Comparison of ENCODE assay signal across 1 cellular context in the genomic region with DNA sequence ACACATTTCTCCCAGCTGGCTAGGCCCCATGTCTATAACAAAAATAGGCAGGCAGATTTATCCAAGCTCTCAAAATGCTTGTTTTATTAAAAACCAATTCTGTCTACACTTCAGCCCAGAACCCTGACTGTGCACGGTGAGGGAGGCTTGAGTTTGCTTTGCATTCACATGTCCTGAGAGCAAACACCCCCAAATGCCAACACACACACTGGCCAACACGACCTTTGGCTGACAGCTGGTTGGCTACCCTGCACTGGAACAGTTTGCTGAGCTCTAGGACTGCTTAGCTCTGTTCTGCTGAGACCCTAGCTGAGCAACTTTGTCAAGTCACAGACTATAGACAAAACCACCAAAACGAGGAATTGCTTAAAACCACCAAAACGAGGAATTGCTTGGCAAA.
TF ChIP-seq lines count a peak whose summit lies in the region.

No MANE protein-coding gene starts in this region.

TF ChIP-seq in HepG2, 621 proteins besides CTCF, POLR2A, EP300 and RAD21 (continued from another document and continues in another):
- TF ChIP-seq ZNF24 (IDR thresholded peaks at IDR 0.05) (no peak), SATB2 (CRISPR knock-in tag; IDR thresholded peaks at IDR 0.05) (no peak), HCFC1 (IDR thresholded peaks at IDR 0.05; ENCODE audit: low read depth, low read length) (no peak), RXRB (CRISPR knock-in tag; IDR thresholded peaks at IDR 0.05; ENCODE audit: borderline replicate concordance) (peak; percentile 48; the same call in 1 of the 2 replicates), ZSCAN9 (CRISPR knock-in tag; IDR thresholded peaks at IDR 0.05; ENCODE audit: borderline replicate concordance) (peak; percentile 61; the same call in 1 of the 2 replicates), ZNF292 (CRISPR knock-in tag; IDR thresholded peaks at IDR 0.05; ENCODE audit: borderline replicate concordance, low read depth) (peak; percentile 89; the same call in 1 of the 2 replicates), ZNF7 (CRISPR knock-in tag; IDR thresholded peaks at IDR 0.05) (peak; percentile 89), FOSL2 (CRISPR knock-in tag; IDR thresholded peaks at IDR 0.05) (peak; percentile 25; the same call in 1 of the 2 replicates), MIXL1 (CRISPR knock-in tag; IDR thresholded peaks at IDR 0.05) (no peak), KLF16 (CRISPR knock-in tag; IDR thresholded peaks at IDR 0.05) (no peak), KDM5B (CRISPR knock-in tag; IDR thresholded peaks at IDR 0.05; ENCODE audit: borderline replicate concordance) (no peak), ZFYVE20 (CRISPR knock-in tag; IDR thresholded peaks at IDR 0.05; ENCODE audit: borderline replicate concordance, low read depth) (no peak), ZNF788 (CRISPR knock-in tag; IDR thresholded peaks at IDR 0.05; ENCODE audit: borderline replicate concordance) (peak; percentile 74; the same call in 1 of the 2 replicates), ZNF557 (CRISPR knock-in tag; IDR thresholded peaks at IDR 0.05) (no peak), CEBPG (CRISPR knock-in tag; IDR thresholded peaks at IDR 0.05) (peak; percentile 18; the same call in 1 of the 2 replicates), CHD4 (IDR thresholded peaks at IDR 0.05; ENCODE audit: borderline replicate concordance, low read length) (no peak), ZNF709 (CRISPR knock-in tag; IDR thresholded peaks at IDR 0.05) (no peak), ZNF678 (CRISPR knock-in tag; IDR thresholded peaks at IDR 0.05) (no peak), BRD4 (CRISPR knock-in tag; IDR thresholded peaks at IDR 0.05) (no peak), TBX3 (IDR thresholded peaks at IDR 0.05; ENCODE audit: borderline replicate concordance) (no peak), NRL (CRISPR knock-in tag; IDR thresholded peaks at IDR 0.05; ENCODE audit: borderline replicate concordance) (no peak), ZNF224 (CRISPR knock-in tag; IDR thresholded peaks at IDR 0.05) (no peak), ZNF674 (CRISPR knock-in tag; IDR thresholded peaks at IDR 0.05; ENCODE audit: low read depth) (no peak), SMARCC2 (IDR thresholded peaks at IDR 0.05) (no peak), CREB1 (IDR thresholded peaks at IDR 0.05) (no peak), CREB1 (CRISPR knock-in tag; IDR thresholded peaks at IDR 0.05) (no peak), DNMT1 (CRISPR knock-in tag; IDR thresholded peaks at IDR 0.05) (no peak), ZNF44 (CRISPR knock-in tag; IDR thresholded peaks at IDR 0.05) (no peak), ZNF878 (CRISPR knock-in tag; IDR thresholded peaks at IDR 0.05) (no peak)
- TF ChIP-seq, protein P1, sequence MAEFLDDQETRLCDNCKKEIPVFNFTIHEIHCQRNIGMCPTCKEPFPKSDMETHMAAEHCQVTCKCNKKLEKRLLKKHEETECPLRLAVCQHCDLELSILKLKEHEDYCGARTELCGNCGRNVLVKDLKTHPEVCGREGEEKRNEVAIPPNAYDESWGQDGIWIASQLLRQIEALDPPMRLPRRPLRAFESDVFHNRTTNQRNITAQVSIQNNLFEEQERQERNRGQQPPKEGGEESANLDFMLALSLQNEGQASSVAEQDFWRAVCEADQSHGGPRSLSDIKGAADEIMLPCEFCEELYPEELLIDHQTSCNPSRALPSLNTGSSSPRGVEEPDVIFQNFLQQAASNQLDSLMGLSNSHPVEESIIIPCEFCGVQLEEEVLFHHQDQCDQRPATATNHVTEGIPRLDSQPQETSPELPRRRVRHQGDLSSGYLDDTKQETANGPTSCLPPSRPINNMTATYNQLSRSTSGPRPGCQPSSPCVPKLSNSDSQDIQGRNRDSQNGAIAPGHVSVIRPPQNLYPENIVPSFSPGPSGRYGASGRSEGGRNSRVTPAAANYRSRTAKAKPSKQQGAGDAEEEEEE (CRISPR knock-in tag; IDR thresholded peaks at IDR 0.05; ENCODE audit: borderline replicate concordance): no peak
- TF ChIP-seq, protein P2, sequence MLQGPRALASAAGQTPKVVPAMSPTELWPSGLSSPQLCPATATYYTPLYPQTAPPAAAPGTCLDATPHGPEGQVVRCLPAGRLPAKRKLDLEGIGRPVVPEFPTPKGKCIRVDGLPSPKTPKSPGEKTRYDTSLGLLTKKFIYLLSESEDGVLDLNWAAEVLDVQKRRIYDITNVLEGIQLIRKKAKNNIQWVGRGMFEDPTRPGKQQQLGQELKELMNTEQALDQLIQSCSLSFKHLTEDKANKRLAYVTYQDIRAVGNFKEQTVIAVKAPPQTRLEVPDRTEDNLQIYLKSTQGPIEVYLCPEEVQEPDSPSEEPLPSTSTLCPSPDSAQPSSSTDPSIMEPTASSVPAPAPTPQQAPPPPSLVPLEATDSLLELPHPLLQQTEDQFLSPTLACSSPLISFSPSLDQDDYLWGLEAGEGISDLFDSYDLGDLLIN (CRISPR knock-in tag; IDR thresholded peaks at IDR 0.05; ENCODE audit: borderline replicate concordance): no peak
- TF ChIP-seq, protein P3, sequence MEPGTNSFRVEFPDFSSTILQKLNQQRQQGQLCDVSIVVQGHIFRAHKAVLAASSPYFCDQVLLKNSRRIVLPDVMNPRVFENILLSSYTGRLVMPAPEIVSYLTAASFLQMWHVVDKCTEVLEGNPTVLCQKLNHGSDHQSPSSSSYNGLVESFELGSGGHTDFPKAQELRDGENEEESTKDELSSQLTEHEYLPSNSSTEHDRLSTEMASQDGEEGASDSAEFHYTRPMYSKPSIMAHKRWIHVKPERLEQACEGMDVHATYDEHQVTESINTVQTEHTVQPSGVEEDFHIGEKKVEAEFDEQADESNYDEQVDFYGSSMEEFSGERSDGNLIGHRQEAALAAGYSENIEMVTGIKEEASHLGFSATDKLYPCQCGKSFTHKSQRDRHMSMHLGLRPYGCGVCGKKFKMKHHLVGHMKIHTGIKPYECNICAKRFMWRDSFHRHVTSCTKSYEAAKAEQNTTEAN (CRISPR knock-in tag; conservative IDR thresholded peaks at IDR 0.05): no peak
- TF ChIP-seq, protein P4, sequence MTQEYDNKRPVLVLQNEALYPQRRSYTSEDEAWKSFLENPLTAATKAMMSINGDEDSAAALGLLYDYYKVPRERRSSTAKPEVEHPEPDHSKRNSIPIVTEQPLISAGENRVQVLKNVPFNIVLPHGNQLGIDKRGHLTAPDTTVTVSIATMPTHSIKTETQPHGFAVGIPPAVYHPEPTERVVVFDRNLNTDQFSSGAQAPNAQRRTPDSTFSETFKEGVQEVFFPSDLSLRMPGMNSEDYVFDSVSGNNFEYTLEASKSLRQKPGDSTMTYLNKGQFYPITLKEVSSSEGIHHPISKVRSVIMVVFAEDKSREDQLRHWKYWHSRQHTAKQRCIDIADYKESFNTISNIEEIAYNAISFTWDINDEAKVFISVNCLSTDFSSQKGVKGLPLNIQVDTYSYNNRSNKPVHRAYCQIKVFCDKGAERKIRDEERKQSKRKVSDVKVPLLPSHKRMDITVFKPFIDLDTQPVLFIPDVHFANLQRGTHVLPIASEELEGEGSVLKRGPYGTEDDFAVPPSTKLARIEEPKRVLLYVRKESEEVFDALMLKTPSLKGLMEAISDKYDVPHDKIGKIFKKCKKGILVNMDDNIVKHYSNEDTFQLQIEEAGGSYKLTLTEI (CRISPR knock-in tag; conservative IDR thresholded peaks at IDR 0.05): no peak
- TF ChIP-seq, protein P5, sequence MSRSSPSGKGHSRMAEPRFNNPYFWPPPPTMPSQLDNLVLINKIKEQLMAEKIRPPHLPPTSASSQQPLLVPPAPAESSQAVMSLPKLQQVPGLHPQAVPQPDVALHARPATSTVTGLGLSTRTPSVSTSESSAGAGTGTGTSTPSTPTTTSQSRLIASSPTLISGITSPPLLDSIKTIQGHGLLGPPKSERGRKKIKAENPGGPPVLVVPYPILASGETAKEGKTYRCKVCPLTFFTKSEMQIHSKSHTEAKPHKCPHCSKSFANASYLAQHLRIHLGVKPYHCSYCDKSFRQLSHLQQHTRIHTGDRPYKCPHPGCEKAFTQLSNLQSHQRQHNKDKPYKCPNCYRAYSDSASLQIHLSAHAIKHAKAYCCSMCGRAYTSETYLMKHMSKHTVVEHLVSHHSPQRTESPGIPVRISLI (CRISPR knock-in tag; IDR thresholded peaks at IDR 0.05; ENCODE audit: borderline replicate concordance): no peak
- TF ChIP-seq, protein P6, sequence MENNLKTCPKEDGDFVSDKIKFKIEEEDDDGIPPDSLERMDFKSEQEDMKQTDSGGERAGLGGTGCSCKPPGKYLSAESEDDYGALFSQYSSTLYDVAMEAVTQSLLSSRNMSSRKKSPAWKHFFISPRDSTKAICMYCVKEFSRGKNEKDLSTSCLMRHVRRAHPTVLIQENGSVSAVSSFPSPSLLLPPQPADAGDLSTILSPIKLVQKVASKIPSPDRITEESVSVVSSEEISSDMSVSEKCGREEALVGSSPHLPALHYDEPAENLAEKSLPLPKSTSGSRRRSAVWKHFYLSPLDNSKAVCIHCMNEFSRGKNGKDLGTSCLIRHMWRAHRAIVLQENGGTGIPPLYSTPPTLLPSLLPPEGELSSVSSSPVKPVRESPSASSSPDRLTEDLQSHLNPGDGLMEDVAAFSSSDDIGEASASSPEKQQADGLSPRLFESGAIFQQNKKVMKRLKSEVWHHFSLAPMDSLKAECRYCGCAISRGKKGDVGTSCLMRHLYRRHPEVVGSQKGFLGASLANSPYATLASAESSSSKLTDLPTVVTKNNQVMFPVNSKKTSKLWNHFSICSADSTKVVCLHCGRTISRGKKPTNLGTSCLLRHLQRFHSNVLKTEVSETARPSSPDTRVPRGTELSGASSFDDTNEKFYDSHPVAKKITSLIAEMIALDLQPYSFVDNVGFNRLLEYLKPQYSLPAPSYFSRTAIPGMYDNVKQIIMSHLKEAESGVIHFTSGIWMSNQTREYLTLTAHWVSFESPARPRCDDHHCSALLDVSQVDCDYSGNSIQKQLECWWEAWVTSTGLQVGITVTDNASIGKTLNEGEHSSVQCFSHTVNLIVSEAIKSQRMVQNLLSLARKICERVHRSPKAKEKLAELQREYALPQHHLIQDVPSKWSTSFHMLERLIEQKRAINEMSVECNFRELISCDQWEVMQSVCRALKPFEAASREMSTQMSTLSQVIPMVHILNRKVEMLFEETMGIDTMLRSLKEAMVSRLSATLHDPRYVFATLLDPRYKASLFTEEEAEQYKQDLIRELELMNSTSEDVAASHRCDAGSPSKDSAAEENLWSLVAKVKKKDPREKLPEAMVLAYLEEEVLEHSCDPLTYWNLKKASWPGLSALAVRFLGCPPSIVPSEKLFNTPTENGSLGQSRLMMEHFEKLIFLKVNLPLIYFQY (CRISPR knock-in tag; IDR thresholded peaks at IDR 0.05; ENCODE audit: borderline replicate concordance): 0 out of 2 replicates have a peak, but pooled peaks have one; percentile 20
- TF ChIP-seq, protein P7, sequence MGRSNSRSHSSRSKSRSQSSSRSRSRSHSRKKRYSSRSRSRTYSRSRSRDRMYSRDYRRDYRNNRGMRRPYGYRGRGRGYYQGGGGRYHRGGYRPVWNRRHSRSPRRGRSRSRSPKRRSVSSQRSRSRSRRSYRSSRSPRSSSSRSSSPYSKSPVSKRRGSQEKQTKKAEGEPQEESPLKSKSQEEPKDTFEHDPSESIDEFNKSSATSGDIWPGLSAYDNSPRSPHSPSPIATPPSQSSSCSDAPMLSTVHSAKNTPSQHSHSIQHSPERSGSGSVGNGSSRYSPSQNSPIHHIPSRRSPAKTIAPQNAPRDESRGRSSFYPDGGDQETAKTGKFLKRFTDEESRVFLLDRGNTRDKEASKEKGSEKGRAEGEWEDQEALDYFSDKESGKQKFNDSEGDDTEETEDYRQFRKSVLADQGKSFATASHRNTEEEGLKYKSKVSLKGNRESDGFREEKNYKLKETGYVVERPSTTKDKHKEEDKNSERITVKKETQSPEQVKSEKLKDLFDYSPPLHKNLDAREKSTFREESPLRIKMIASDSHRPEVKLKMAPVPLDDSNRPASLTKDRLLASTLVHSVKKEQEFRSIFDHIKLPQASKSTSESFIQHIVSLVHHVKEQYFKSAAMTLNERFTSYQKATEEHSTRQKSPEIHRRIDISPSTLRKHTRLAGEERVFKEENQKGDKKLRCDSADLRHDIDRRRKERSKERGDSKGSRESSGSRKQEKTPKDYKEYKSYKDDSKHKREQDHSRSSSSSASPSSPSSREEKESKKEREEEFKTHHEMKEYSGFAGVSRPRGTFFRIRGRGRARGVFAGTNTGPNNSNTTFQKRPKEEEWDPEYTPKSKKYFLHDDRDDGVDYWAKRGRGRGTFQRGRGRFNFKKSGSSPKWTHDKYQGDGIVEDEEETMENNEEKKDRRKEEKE (IDR thresholded peaks at IDR 0.05): no peak
- TF ChIP-seq, protein P8, sequence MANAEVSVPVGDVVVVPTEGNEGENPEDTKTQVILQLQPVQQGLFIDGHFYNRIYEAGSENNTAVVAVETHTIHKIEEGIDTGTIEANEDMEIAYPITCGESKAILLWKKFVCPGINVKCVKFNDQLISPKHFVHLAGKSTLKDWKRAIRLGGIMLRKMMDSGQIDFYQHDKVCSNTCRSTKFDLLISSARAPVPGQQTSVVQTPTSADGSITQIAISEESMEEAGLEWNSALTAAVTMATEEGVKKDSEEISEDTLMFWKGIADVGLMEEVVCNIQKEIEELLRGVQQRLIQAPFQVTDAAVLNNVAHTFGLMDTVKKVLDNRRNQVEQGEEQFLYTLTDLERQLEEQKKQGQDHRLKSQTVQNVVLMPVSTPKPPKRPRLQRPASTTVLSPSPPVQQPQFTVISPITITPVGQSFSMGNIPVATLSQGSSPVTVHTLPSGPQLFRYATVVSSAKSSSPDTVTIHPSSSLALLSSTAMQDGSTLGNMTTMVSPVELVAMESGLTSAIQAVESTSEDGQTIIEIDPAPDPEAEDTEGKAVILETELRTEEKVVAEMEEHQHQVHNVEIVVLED (CRISPR knock-in tag; IDR thresholded peaks at IDR 0.05; ENCODE audit: borderline replicate concordance): no peak
- TF ChIP-seq, protein P9, sequence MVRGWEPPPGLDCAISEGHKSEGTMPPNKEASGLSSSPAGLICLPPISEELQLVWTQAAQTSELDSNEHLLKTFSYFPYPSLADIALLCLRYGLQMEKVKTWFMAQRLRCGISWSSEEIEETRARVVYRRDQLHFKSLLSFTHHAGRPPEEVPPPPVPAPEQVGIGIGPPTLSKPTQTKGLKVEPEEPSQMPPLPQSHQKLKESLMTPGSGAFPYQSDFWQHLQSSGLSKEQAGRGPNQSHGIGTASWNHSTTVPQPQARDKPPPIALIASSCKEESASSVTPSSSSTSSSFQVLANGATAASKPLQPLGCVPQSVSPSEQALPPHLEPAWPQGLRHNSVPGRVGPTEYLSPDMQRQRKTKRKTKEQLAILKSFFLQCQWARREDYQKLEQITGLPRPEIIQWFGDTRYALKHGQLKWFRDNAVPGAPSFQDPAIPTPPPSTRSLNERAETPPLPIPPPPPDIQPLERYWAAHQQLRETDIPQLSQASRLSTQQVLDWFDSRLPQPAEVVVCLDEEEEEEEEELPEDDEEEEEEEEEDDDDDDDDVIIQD (CRISPR knock-in tag; IDR thresholded peaks at IDR 0.05; ENCODE audit: low read depth): 0 out of 2 replicates have a peak, but pooled peaks have one; percentile 39
- TF ChIP-seq, protein P10, sequence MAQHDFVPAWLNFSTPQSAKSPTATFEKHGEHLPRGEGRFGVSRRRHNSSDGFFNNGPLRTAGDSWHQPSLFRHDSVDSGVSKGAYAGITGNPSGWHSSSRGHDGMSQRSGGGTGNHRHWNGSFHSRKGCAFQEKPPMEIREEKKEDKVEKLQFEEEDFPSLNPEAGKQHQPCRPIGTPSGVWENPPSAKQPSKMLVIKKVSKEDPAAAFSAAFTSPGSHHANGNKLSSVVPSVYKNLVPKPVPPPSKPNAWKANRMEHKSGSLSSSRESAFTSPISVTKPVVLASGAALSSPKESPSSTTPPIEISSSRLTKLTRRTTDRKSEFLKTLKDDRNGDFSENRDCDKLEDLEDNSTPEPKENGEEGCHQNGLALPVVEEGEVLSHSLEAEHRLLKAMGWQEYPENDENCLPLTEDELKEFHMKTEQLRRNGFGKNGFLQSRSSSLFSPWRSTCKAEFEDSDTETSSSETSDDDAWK (CRISPR knock-in tag; IDR thresholded peaks at IDR 0.05): no peak
- TF ChIP-seq, protein P11, sequence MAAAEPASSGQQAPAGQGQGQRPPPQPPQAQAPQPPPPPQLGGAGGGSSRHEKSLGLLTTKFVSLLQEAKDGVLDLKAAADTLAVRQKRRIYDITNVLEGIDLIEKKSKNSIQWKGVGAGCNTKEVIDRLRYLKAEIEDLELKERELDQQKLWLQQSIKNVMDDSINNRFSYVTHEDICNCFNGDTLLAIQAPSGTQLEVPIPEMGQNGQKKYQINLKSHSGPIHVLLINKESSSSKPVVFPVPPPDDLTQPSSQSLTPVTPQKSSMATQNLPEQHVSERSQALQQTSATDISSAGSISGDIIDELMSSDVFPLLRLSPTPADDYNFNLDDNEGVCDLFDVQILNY (CRISPR knock-in tag; conservative IDR thresholded peaks at IDR 0.05): no peak
